8 cellular contexts compared by ENCODE assay signal in genomic region chr1:23837905-23838304, GRCh38.
A peak's percentile ranks its signal among the peaks of the same experiment; 100 is the strongest.
DNase-seq lines count a peak whose midpoint lies in the region; ATAC-seq lines count a peak whose summit lies in the region.

No MANE protein-coding gene starts in this region.

- peak; percentile 3 to 4 for ATAC-seq in stimulated activated naive B cell treated with anti-CD40 and anti-IgM and Interleukin-4, amounts not matched to agents 10 μg/mL and 1 μg/mL and 100 μg/mL, for 72 hours (replicated peaks)

- H3K9me3 Mint-ChIP-seq in stimulated activated naive B cell treated with anti-CD40 and anti-IgM and Interleukin-4, amounts not matched to agents 10 μg/mL and 1 μg/mL and 100 μg/mL, for 72 hours, result peaks cover 0 to 2% of the 10 kb centered on the region in 2 donors

- peaks cover 3% of the 10 kb centered on the region; the same call in 1 of the 2 replicates for H3K4me1 ChIP-seq in iPS-20b (ENCODE audit: insufficient read depth, low read length)

- H3K36me3 ChIP-seq in iPS-20b (ENCODE audit: insufficient read depth, low read depth, low read length), result no peaks in the 10 kb centered on the region

- no peak overlapping the region for H3K9ac ChIP-seq in iPS-20b (ENCODE audit: low read depth, low read length)

- H3K27me3 ChIP-seq in iPS-20b (ENCODE audit: insufficient read depth, low read length), result peaks cover 23% of the 10 kb centered on the region

- no peaks in the 10 kb centered on the region for H3K36me3 Mint-ChIP-seq in stimulated activated naive B cell treated with anti-CD40 and anti-IgM and Interleukin-4, amounts not matched to agents 10 μg/mL and 1 μg/mL and 100 μg/mL, for 72 hours

- peaks cover 6 to 22% of the 10 kb centered on the region in 2 donors for H3K4me1 Mint-ChIP-seq in stimulated activated naive B cell treated with anti-CD40 and anti-IgM and Interleukin-4, amounts not matched to agents 10 μg/mL and 1 μg/mL and 100 μg/mL, for 72 hours

- peaks cover 0 to 4% of the 10 kb centered on the region in 2 donors for H3K27me3 Mint-ChIP-seq in stimulated activated naive B cell treated with anti-CD40 and anti-IgM and Interleukin-4, amounts not matched to agents 10 μg/mL and 1 μg/mL and 100 μg/mL, for 72 hours

- no peak overlapping the region for H3K27ac ChIP-seq in iPS-20b (ENCODE audit: low read length)

- H3K27ac Mint-ChIP-seq in stimulated activated naive B cell treated with anti-CD40 and anti-IgM and Interleukin-4, amounts not matched to agents 10 μg/mL and 1 μg/mL and 100 μg/mL, for 72 hours, result peak overlapping the region; percentile 82

- H3K9me3 ChIP-seq in iPS-20b (ENCODE audit: insufficient read depth, low read depth, low read length), result no peaks in the 10 kb centered on the region

- intact Hi-C loops in posterior cingulate gyrus (cut with DNase I), result no loop called here

- H3K4me3 Mint-ChIP-seq in stimulated activated naive B cell treated with anti-CD40 and anti-IgM and Interleukin-4, amounts not matched to agents 10 μg/mL and 1 μg/mL and 100 μg/mL, for 72 hours, result peak overlapping the region; percentile 78 to 81

- H3K4me3 ChIP-seq in iPS-20b (ENCODE audit: low read length), result peak overlapping the region; percentile 61

- DNase-seq in activated CD4-positive, alpha-beta T cell treated with anti-CD3 and anti-CD28 coated beads for 48 hours, result peak; percentile 4
- DNase-seq in activated CD4-positive, alpha-beta T cell treated with anti-CD3 and anti-CD28 coated beads, Interleukin-2, amount 50 U/mL, for 1 hour, result no peak
- peak; percentile 52 for DNase-seq in activated CD8-positive, alpha-beta memory T cell treated with anti-CD3 and anti-CD28 coated beads, Interleukin-2, amount 50 U/mL, for 48 hours
- no peak for DNase-seq in stimulated activated naive B cell treated with anti-CD40 and anti-IgM and Interleukin-4, amounts not matched to agents 10 μg/mL and 1 μg/mL and 100 μg/mL, for 72 hours
- DNase-seq in posterior cingulate gyrus (no peak), anterior cingulate cortex (lab: John Stamatoyannopoulos, UW) (no peak), NCI-H446 treated with DMSO at 0.1 percent for 48 hours (lab: John Stamatoyannopoulos, UW) (no peak)

Comparison
In these comparisons a context has a peak if more than half of its experiments do, and no peak if none do; other contexts are left out.
1. DNase-seq: peak in activated CD4-positive, alpha-beta T cell treated with anti-CD3 and anti-CD28 coated beads for 48 hours (single experiment) and activated CD8-positive, alpha-beta memory T cell treated with anti-CD3 and anti-CD28 coated beads, Interleukin-2, amount 50 U/mL, for 48 hours (single experiment); none in activated CD4-positive, alpha-beta T cell treated with anti-CD3 and anti-CD28 coated beads, Interleukin-2, amount 50 U/mL, for 1 hour (single experiment), stimulated activated naive B cell treated with anti-CD40 and anti-IgM and Interleukin-4, amounts not matched to agents 10 μg/mL and 1 μg/mL and 100 μg/mL, for 72 hours (single experiment), posterior cingulate gyrus (0 of 10), anterior cingulate cortex (0 of 58) and NCI-H446 treated with DMSO at 0.1 percent for 48 hours (single experiment).